ENCODE assay signal across 1 cellular context in genomic region chr10:30197186-30197585, GRCh38.
TF ChIP-seq lines count a peak whose summit lies in the region.

No MANE protein-coding gene starts in this region.

TF ChIP-seq in GM23338, 12 proteins besides CTCF, POLR2A, EP300 and RAD21 (continued from another document):
- no peak for TF ChIP-seq ZNF462 (CRISPR knock-in tag; IDR thresholded peaks at IDR 0.05)
- no peak for TF ChIP-seq ETS1 (IDR thresholded peaks at IDR 0.05)
- TF ChIP-seq EZH2phosphoT487 (IDR thresholded peaks at IDR 0.05; ENCODE audit: unreplicated experiment): no peak
- TF ChIP-seq NANOG (IDR thresholded peaks at IDR 0.05; ENCODE audit: borderline replicate concordance): no peak
- TF ChIP-seq CREB1 (CRISPR knock-in tag; IDR thresholded peaks at IDR 0.05; ENCODE audit: low read depth): no peak
- TF ChIP-seq POLR2AphosphoS5 (IDR thresholded peaks at IDR 0.05; ENCODE audit: low read depth): no peak
- no peak for TF ChIP-seq ZNF331 (CRISPR knock-in tag; IDR thresholded peaks at IDR 0.05; ENCODE audit: low read depth)
- TF ChIP-seq JUNB (IDR thresholded peaks at IDR 0.05; ENCODE audit: unreplicated experiment): no peak
